Comparison of ENCODE assay signal across 19 cellular contexts in genomic region chr1:47936916-47937551, GRCh38.
DNase-seq lines count a peak whose midpoint lies in the region; ATAC-seq, FAIRE-seq and TF ChIP-seq lines count a peak whose summit lies in the region.
"Had no signal": no experiment of that assay in that cellular context is flagged by ENCODE, and none has a peak within 500 bp of the region (broad histone marks: within the 10 kb centered on the region; RNA-seq: fewer than 3 reads in every experiment).

No MANE protein-coding gene starts in this region.

- no peak overlapping the region for H2BK5ac ChIP-seq in H1 (ENCODE audit: low read depth, low read length)

- H3K4me1 ChIP-seq in HEK293 (ENCODE audit: control insufficient read depth, insufficient read depth, low read length) (no peaks in the 10 kb centered on the region), GM12878 (ENCODE audit: control insufficient read depth, insufficient read depth, low read length) (no peaks in the 10 kb centered on the region), H1 (replicated peaks in 1 of 4; ENCODE audit: control insufficient read depth in 3 of 4, insufficient read depth in 4 of 4, low read length in 3 of 4) (peaks cover 0 to 3% (median 0%) of the 10 kb centered on the region in 4 experiments; a peak in 1 of 7 replicates)
- H3K4me1 ChIP-seq: BLaER1 treated with 17β-estradiol and CSF1 and Interleukin-3, amounts not matched to agents 10 nM and 100 nM had no signal

- DNase-seq in GM12878 (ENCODE audit: low read depth, low spot score) (no peak), H1 (ENCODE audit: low read depth in 1 of 2, low spot score in 2 of 2) (no peak), dorsolateral prefrontal cortex (no peak), type B pancreatic cell (ENCODE audit: extremely low spot score, unreplicated experiment) (no peak)
- DNase-seq: Calu3; CD8-positive, alpha-beta T cell; DMS53; DND-41; EL; H7; KBM-7 had no signal

- H3K36me3 Mint-ChIP-seq in type B pancreatic cell, result no peaks in the 10 kb centered on the region
- H3K36me3 Mint-ChIP-seq: CD8-positive, alpha-beta T cell had no signal

- 21% methylated on average over 1 of the region's 1 CpG for WGBS in GM12878 (ENCODE audit: insufficient coverage, insufficient replicate concordance, low lambda C conversion rate, missing lambda C conversion rate)
- WGBS in H1 (ENCODE audit: extremely low coverage in 1 of 2, insufficient coverage in 1 of 2, insufficient read length in 1 of 2, insufficient replicate concordance in 2 of 2, low coverage in 1 of 2, low lambda C conversion rate in 2 of 2, missing lambda C conversion rate in 1 of 2), 2 experiments, result 88% methylated on average over 1 of the region's 1 CpG; no CpG with 5 or more reads in 1 of the 2 experiments

- H2AK5ac ChIP-seq in H1 (ENCODE audit: low read depth, low read length), result peak overlapping the region; percentile 45; the same call in 1 of the 2 replicates

- no peak overlapping the region for H2BK20ac ChIP-seq in H1 (ENCODE audit: low read length)

- H4K8ac ChIP-seq in H1 (ENCODE audit: extremely low read depth, insufficient read depth, low read length), result no peak overlapping the region

- peaks cover 15% of the 10 kb centered on the region for H3K27me3 Mint-ChIP-seq in type B pancreatic cell

- H3K27me3 ChIP-seq in GM12878 (replicated peaks in 1 of 2; ENCODE audit: control insufficient read depth in 2 of 2, insufficient read depth in 2 of 2, low read length in 1 of 2) (no peaks in the 10 kb centered on the region; a peak in 1 of 4 replicates), H1 (replicated peaks in 1 of 4; ENCODE audit: control insufficient read depth in 3 of 4, extremely low read depth in 1 of 4, insufficient read depth in 3 of 4, low read length in 3 of 4) (no peaks in the 10 kb centered on the region; a peak in 3 of 7 replicates), dorsolateral prefrontal cortex (peaks cover 0 to 4% (median 0%) of the 10 kb centered on the region in 45 donors)
- H3K27me3 ChIP-seq: BLaER1 treated with 17β-estradiol and CSF1 and Interleukin-3, amounts not matched to agents 10 nM and 100 nM had no signal

- peaks cover 9% of the 10 kb centered on the region for H3K4me1 Mint-ChIP-seq in type B pancreatic cell (ENCODE audit: unreplicated experiment)
- H3K4me1 Mint-ChIP-seq: B cell had no signal

- ATAC-seq in GM12878 (no peak), HG03460 (IDR thresholded peaks at IDR 0.05; ENCODE audit: unreplicated experiment) (no peak)
- ATAC-seq: CD8-positive, alpha-beta T cell; GM23338; HCT116 had no signal

- H3K79me2 ChIP-seq in GM12878 (ENCODE audit: control insufficient read depth, insufficient read depth, low read length) (no peaks in the 10 kb centered on the region), H1 (ENCODE audit: control insufficient read depth in 1 of 2, insufficient read depth in 2 of 2, low read length in 2 of 2) (no peaks in the 10 kb centered on the region)

- CTCF ChIA-PET in HEK293 (lab: Yijun Ruan, JAX) (no interaction called here), GM12878 (lab: Yijun Ruan, JAX) (no interaction called here), H1 (lab: Charles Lee; ENCODE audit: partially characterized antibody) (interaction anchor here (0.6 to 1.2 kb wide), 2 partner anchors 36 to 80 kb away, joined by 3 to 4 read pairs; no protein-coding TSS in a partner anchor)

- POLR2A ChIA-PET in HEK293 (lab: Yijun Ruan, JAX) (no interaction called here), GM12878 (lab: Charles Lee) (no interaction called here), H1 (lab: Charles Lee; ENCODE audit: partially characterized antibody) (no interaction called here)

- H3K14ac ChIP-seq in H1 (ENCODE audit: insufficient read length), result no peak overlapping the region

- H3K4ac ChIP-seq in H1 (replicated peaks; ENCODE audit: insufficient read length, low read depth, low read length), result no peak overlapping the region

- in situ Hi-C loops in GM12878 (cut with MboI), result no loop called here

- TF ChIP-seq POLR2A in GM12878 (IDR thresholded peaks at IDR 0.05; ENCODE audit: low read depth, low read length), result no peak
- no peak for TF ChIP-seq POLR2A in H1 (IDR thresholded peaks at IDR 0.05; ENCODE audit: control extremely low read depth in 1 of 2, low read depth in 2 of 2, low read length in 2 of 2)

- TF ChIP-seq EP300 in GM12878 (IDR thresholded peaks at IDR 0.05; ENCODE audit: borderline replicate concordance in 1 of 2, control insufficient read depth in 1 of 2, low read depth in 2 of 2, low read length in 2 of 2), result no peak
- TF ChIP-seq EP300 in H1 (IDR thresholded peaks at IDR 0.05; ENCODE audit: borderline replicate concordance in 1 of 2, low read depth in 2 of 2, low read length in 2 of 2), result no peak

- no peak overlapping the region for H4K91ac ChIP-seq in H1 (replicated peaks; ENCODE audit: insufficient read length, low read length)

- no peak overlapping the region for H3K27ac Mint-ChIP-seq in type B pancreatic cell
- H3K27ac Mint-ChIP-seq: B cell; CD8-positive, alpha-beta T cell; GM23338 had no signal

- H2BK12ac ChIP-seq in H1 (ENCODE audit: low read depth, low read length), result peak overlapping the region; percentile 6; the same call in 1 of the 2 replicates

- H4K5ac ChIP-seq in H1 (ENCODE audit: insufficient read length, low read depth, low read length), result no peak overlapping the region

- no peak overlapping the region for H3K27ac ChIP-seq in HEK293 (ENCODE audit: extremely low read depth, low read depth, low read length)
- H3K27ac ChIP-seq in GM12878 (ENCODE audit: control insufficient read depth, insufficient read depth), result no peak overlapping the region
- H3K27ac ChIP-seq in H1 (ENCODE audit: low read depth, low read length), result no peak overlapping the region
- H3K27ac ChIP-seq in dorsolateral prefrontal cortex, result no peak overlapping the region
- H3K27ac ChIP-seq: BLaER1 treated with 17β-estradiol and CSF1 and Interleukin-3, amounts not matched to agents 10 nM and 100 nM had no signal

- H3K23me2 ChIP-seq in H1 (ENCODE audit: low read depth, low read length), result peaks cover 7% of the 10 kb centered on the region; the same call in 1 of the 2 replicates

- no TSS peak for BruUV-seq in GM12878 (replicated peaks; lab: Mats Ljungman, UMichigan)

- no peaks in the 10 kb centered on the region for H3K9me3 Mint-ChIP-seq in type B pancreatic cell
- H3K9me3 Mint-ChIP-seq: CD8-positive, alpha-beta T cell; GM23338 had no signal

- TF ChIP-seq RAD21 in GM12878 (IDR thresholded peaks at IDR 0.05; ENCODE audit: insufficient read depth, low read depth, low read length), result no peak
- no peak for TF ChIP-seq RAD21 in H1 (IDR thresholded peaks at IDR 0.05 in 1 of 2, conservative IDR thresholded peaks at IDR 0.05 in 1 of 2; ENCODE audit: low read depth in 2 of 2, low read length in 2 of 2)

- intact Hi-C loops in GM12878 (cut with micrococcal nuclease; ENCODE audit: unreplicated experiment) (no loop called here), dorsolateral prefrontal cortex (cut with DNase I) (no loop called here)

- FAIRE-seq in GM12878 (lab: Jason Lieb, UNC) (no peak), H1 (lab: Jason Lieb, UNC) (no peak)
- FAIRE-seq: GM12892, GM18507 had no signal

- H3K9ac ChIP-seq in GM12878 (ENCODE audit: control insufficient read depth, insufficient read depth, low read length) (no peak overlapping the region), H1 (replicated peaks in 1 of 4; ENCODE audit: extremely low read depth in 1 of 4, low read depth in 3 of 4, low read length in 3 of 4) (no peak overlapping the region)
- H3K9ac ChIP-seq: BLaER1 treated with 17β-estradiol and CSF1 and Interleukin-3, amounts not matched to agents 10 nM and 100 nM had no signal

- no peak for TF ChIP-seq CTCF in HEK293 (tag by site-specific recombination; IDR thresholded peaks at IDR 0.05)
- no peak for TF ChIP-seq CTCF in GM12878 (IDR thresholded peaks at IDR 0.05 in 2 of 3, conservative IDR thresholded peaks at IDR 0.05 in 1 of 3; ENCODE audit: control insufficient read depth in 2 of 3, extremely low read depth in 1 of 3, insufficient read depth in 1 of 3, low read depth in 3 of 3, low read length in 3 of 3)
- TF ChIP-seq CTCF in H1 (IDR thresholded peaks at IDR 0.05; ENCODE audit: control extremely low read depth in 1 of 3, insufficient read depth in 1 of 3, low read depth in 1 of 3, low read length in 3 of 3), result no peak
- no peak for TF ChIP-seq CTCF in dorsolateral prefrontal cortex (IDR thresholded peaks at IDR 0.05 in 54 of 56, conservative IDR thresholded peaks at IDR 0.05 in 2 of 56; ENCODE audit: low read depth in 1 of 56, partially characterized antibody in 56 of 56)
- TF ChIP-seq CTCF in type B pancreatic cell (conservative IDR thresholded peaks at IDR 0.05), result no peak

- no peak overlapping the region for H3K18ac ChIP-seq in H1 (ENCODE audit: extremely low read depth, low read length)

- H3K4me3 Mint-ChIP-seq in type B pancreatic cell, result no peak overlapping the region
- H3K4me3 Mint-ChIP-seq: B cell; CD8-positive, alpha-beta T cell; GM23338 had no signal

- H3K23ac ChIP-seq in H1 (ENCODE audit: insufficient read length), result no peak overlapping the region

- RAD21 ChIA-PET in GM12878 (lab: Charles Lee; ENCODE audit: unreplicated experiment), result no interaction called here

- SMC1A ChIA-PET in GM12878 (lab: Charles Lee; ENCODE audit: uncharacterized antibody, unreplicated experiment), result no interaction called here

- H3K4me2 ChIP-seq in GM12878 (ENCODE audit: control insufficient read depth, insufficient read depth) (no peak overlapping the region), H1 (ENCODE audit: insufficient read depth in 1 of 2, low read depth in 2 of 2, low read length in 2 of 2) (no peak overlapping the region)
- H3K4me2 ChIP-seq: BLaER1 treated with 17β-estradiol and CSF1 and Interleukin-3, amounts not matched to agents 10 nM and 100 nM; GM23338 had no signal

- H2BK15ac ChIP-seq in H1 (ENCODE audit: low read length), result no peak overlapping the region

- H2AFZ ChIP-seq in GM12878 (ENCODE audit: control insufficient read depth, low read depth, low read length) (no peak overlapping the region), H1 (ENCODE audit: low read length) (no peak overlapping the region)
- H2AFZ ChIP-seq: GM23338 had no signal

- H3K4me3 ChIP-seq in HEK293 (ENCODE audit: low read depth, low read length) (no peak overlapping the region), GM12878 (no peak overlapping the region), H1 (ENCODE audit: extremely low read depth in 1 of 4, insufficient read depth in 2 of 4, low read depth in 3 of 4, low read length in 4 of 4) (no peak overlapping the region), dorsolateral prefrontal cortex (no peak overlapping the region)
- H3K4me3 ChIP-seq: BLaER1 treated with 17β-estradiol and CSF1 and Interleukin-3, amounts not matched to agents 10 nM and 100 nM; GM23338 had no signal

- no peaks in the 10 kb centered on the region for H3K79me1 ChIP-seq in H1 (ENCODE audit: low read depth, low read length)

- H3K56ac ChIP-seq in H1 (replicated peaks; ENCODE audit: insufficient read length, low read depth, low read length), result no peak overlapping the region

- H4K20me1 ChIP-seq in GM12878 (ENCODE audit: control insufficient read depth, insufficient read depth) (no peaks in the 10 kb centered on the region), H1 (replicated peaks in 1 of 2; ENCODE audit: control insufficient read depth in 1 of 2, insufficient read depth in 2 of 2, low read length in 2 of 2) (peaks cover 0 to 5% of the 10 kb centered on the region in 2 experiments)
- H4K20me1 ChIP-seq: BLaER1 treated with 17β-estradiol and CSF1 and Interleukin-3, amounts not matched to agents 10 nM and 100 nM had no signal

- H3K9me3 ChIP-seq in HEK293 (ENCODE audit: control insufficient read depth, insufficient read depth, low read depth, low read length), result no peaks in the 10 kb centered on the region
- no peaks in the 10 kb centered on the region for H3K9me3 ChIP-seq in GM12878 (replicated peaks; ENCODE audit: control insufficient read depth, insufficient read depth, low read length)
- H3K9me3 ChIP-seq in H1 (ENCODE audit: insufficient read depth in 2 of 2, low read depth in 1 of 2, low read length in 1 of 2), result no peaks in the 10 kb centered on the region
- H3K9me3 ChIP-seq: BLaER1 treated with 17β-estradiol and CSF1 and Interleukin-3, amounts not matched to agents 10 nM and 100 nM had no signal

- H2BK120ac ChIP-seq in H1 (replicated peaks; ENCODE audit: low read depth, low read length), result no peak overlapping the region

- H3K36me3 ChIP-seq in HEK293 (ENCODE audit: control insufficient read depth in 2 of 2, insufficient read depth in 1 of 2, low read length in 2 of 2) (no peaks in the 10 kb centered on the region), GM12878 (ENCODE audit: control insufficient read depth in 2 of 2, insufficient read depth in 2 of 2, low read length in 1 of 2) (no peaks in the 10 kb centered on the region), H1 (ENCODE audit: control insufficient read depth in 2 of 4, insufficient read depth in 4 of 4, low read length in 3 of 4) (no peaks in the 10 kb centered on the region)
- H3K36me3 ChIP-seq: BLaER1 treated with 17β-estradiol and CSF1 and Interleukin-3, amounts not matched to agents 10 nM and 100 nM had no signal
